In the genomic region with DNA sequence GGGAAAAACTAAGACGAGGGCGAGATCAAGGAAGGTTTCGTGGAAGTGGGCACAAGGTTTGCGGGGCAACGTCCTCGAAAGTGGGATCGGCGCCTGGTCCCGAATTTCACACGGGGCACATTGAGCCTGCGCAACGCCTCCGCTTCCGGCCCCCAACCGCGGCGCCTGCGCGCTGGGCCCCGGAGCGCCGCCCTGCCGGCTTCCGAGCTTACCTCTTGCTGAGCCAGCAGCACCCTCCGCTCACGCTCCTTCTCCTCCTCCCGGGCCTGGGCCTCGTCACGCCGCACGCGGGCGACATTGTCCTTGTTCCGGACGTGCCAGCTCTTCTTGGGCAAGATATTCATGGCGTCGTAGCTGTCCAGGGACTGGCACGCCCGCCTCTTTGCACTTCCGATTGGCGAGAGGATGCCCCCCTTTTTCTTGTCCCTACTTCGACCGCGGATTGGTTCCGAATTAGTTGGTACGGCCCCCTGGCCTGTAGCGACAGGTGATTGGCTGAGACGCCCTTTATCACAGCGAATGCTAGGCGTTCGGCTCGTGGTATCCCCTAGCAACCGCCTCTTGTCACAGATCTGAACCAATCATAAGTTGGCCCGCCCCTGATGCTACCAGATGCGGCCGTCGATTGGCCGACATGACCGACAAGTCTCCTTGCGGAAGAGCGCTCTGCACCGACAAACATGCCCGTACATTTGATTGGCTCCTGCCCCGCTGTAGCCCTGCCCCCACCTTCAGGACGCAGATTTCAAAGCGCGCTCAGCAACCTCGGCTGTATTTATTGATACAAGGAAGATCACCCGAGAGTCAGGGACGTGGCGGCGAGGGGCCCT, we compare ENCODE assay signal across 1 cellular context.
TF ChIP-seq lines count a peak whose summit lies in the region.

Gene LENG1 (minus strand): TSS at position 370 of the 830 bp plus-strand sequence. CDS start 26 bp downstream, at position 344.

TF ChIP-seq in K562, 482 proteins besides CTCF, POLR2A, EP300 and RAD21 (continued from another document and continues in another):
- TF ChIP-seq MGA (IDR thresholded peaks at IDR 0.05) (peak; percentile 92), HCFC1 (IDR thresholded peaks at IDR 0.05; ENCODE audit: low read depth, low read length) (no peak; the same call in 1 of the 2 replicates), CHD7 (IDR thresholded peaks at IDR 0.05; ENCODE audit: low read depth, low read length) (no peak), ZNF217 (CRISPR knock-in tag; IDR thresholded peaks at IDR 0.05) (no peak), EGR1 (conservative IDR thresholded peaks at IDR 0.05) (peak; percentile 98), BCLAF1 (IDR thresholded peaks at IDR 0.05; ENCODE audit: borderline replicate concordance in 1 of 2, control insufficient read depth in 1 of 2, low read depth in 2 of 2, low read length in 1 of 2) (no peak), MAX (CRISPR knock-in tag; IDR thresholded peaks at IDR 0.05) (peak; percentile 71), HDAC1 (IDR thresholded peaks at IDR 0.05) (peak in 1 of 2 experiments; percentile 69; a peak in 2 of 4 replicates)
- TF ChIP-seq, protein P1, sequence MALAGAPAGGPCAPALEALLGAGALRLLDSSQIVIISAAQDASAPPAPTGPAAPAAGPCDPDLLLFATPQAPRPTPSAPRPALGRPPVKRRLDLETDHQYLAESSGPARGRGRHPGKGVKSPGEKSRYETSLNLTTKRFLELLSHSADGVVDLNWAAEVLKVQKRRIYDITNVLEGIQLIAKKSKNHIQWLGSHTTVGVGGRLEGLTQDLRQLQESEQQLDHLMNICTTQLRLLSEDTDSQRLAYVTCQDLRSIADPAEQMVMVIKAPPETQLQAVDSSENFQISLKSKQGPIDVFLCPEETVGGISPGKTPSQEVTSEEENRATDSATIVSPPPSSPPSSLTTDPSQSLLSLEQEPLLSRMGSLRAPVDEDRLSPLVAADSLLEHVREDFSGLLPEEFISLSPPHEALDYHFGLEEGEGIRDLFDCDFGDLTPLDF (CRISPR knock-in tag; IDR thresholded peaks at IDR 0.05) = peak; percentile 24; the same call in 1 of the 2 replicates
